ENCODE assay signal across 2 cellular contexts in genomic region chr16:69118468-69118867, GRCh38.
TF ChIP-seq lines count a peak whose summit lies in the region.

No MANE protein-coding gene starts in this region.

TF ChIP-seq in HCT116, 20 proteins besides CTCF, POLR2A, EP300 and RAD21:
- TF ChIP-seq MAX (IDR thresholded peaks at IDR 0.05) (no peak), REST (IDR thresholded peaks at IDR 0.05; ENCODE audit: low read depth) (no peak), CEBPB (IDR thresholded peaks at IDR 0.05; ENCODE audit: low read depth) (no peak), EGR1 (IDR thresholded peaks at IDR 0.05; ENCODE audit: low read depth) (no peak), FOSL1 (IDR thresholded peaks at IDR 0.05; ENCODE audit: low read depth) (no peak), EZH2phosphoT487 (IDR thresholded peaks at IDR 0.05; ENCODE audit: borderline replicate concordance) (no peak), JUND (IDR thresholded peaks at IDR 0.05) (no peak)

TF ChIP-seq in K562, 482 proteins besides CTCF, POLR2A, EP300 and RAD21:
- no peak for TF ChIP-seq ASH1L (IDR thresholded peaks at IDR 0.05; ENCODE audit: borderline replicate concordance, low read depth, partially characterized antibody)
- TF ChIP-seq ELK3 (CRISPR knock-in tag; IDR thresholded peaks at IDR 0.05) = no peak
- no peak for TF ChIP-seq ZNF197 (CRISPR knock-in tag; IDR thresholded peaks at IDR 0.05; ENCODE audit: low read depth)
- no peak for TF ChIP-seq RBM39 (optimal IDR thresholded peaks at IDR 0.05; ENCODE audit: low read depth, low read length)
